Comparison of ENCODE assay signal across 12 cellular contexts in genomic region chr4:83108101-83108861, GRCh38. TPM values are rescaled to one million over a fixed set of nuclear protein-coding genes. Genes with fewer than 3 reads are reported as not detected.
A peak's percentile ranks its signal among the peaks of the same experiment; 100 is the strongest.
DNase-seq lines count a peak whose midpoint lies in the region; ATAC-seq and TF ChIP-seq lines count a peak whose summit lies in the region.
"Had no signal": no experiment of that assay in that cellular context is flagged by ENCODE, and none has a peak within 500 bp of the region (broad histone marks: within the 10 kb centered on the region; RNA-seq: fewer than 3 reads in every experiment).

No MANE protein-coding gene starts in this region.

- H3K4me1 Mint-ChIP-seq in CD4-positive, alpha-beta T cell (ENCODE audit: low read depth) = peaks cover 67% of the 10 kb centered on the region
- peaks cover 34% of the 10 kb centered on the region for H3K4me1 Mint-ChIP-seq in activated T-helper 2 cell treated with anti-CD3 and anti-CD28 coated beads, Interferon-gamma antibody, Interleukin-2, Interleukin-4, amounts not matched to agents 10 μg/mL and 5 μg/mL and 100 μg/mL, durations not matched to agents 14 hours and 24 hours and 36 hours (ENCODE audit: low read depth)

- no peak for TF ChIP-seq CTCF in CD4-positive, alpha-beta T cell (IDR thresholded peaks at IDR 0.05)
- TF ChIP-seq CTCF in HL-60 (IDR thresholded peaks at IDR 0.05; ENCODE audit: insufficient read depth, low read length) = no peak

- peaks cover 88% of the 10 kb centered on the region for H3K36me3 Mint-ChIP-seq in CD4-positive, alpha-beta T cell (ENCODE audit: low read depth)
- peaks cover 57% of the 10 kb centered on the region for H3K36me3 Mint-ChIP-seq in activated T-helper 2 cell treated with anti-CD3 and anti-CD28 coated beads, Interferon-gamma antibody, Interleukin-2, Interleukin-4, amounts not matched to agents 10 μg/mL and 5 μg/mL and 100 μg/mL, durations not matched to agents 14 hours and 24 hours and 36 hours (ENCODE audit: low read depth)

- H3K27ac Mint-ChIP-seq in CD4-positive, alpha-beta T cell = peak overlapping the region; percentile 89
- H3K27ac Mint-ChIP-seq in activated T-helper 2 cell treated with anti-CD3 and anti-CD28 coated beads, Interferon-gamma antibody, Interleukin-2, Interleukin-4, amounts not matched to agents 10 μg/mL and 5 μg/mL and 100 μg/mL, durations not matched to agents 14 hours and 24 hours and 36 hours = peak overlapping the region; percentile 76

- ATAC-seq in CD4-positive, alpha-beta T cell (ENCODE audit: poor library complexity) = peak; percentile 16
- no peak for ATAC-seq in HG03135 (IDR thresholded peaks at IDR 0.05; ENCODE audit: unreplicated experiment)
- no peak for ATAC-seq in HG03097 (IDR thresholded peaks at IDR 0.05; ENCODE audit: low FRiP score, unreplicated experiment)

- intact Hi-C loops in CD4-positive, alpha-beta T cell (cut with DNase I, micrococcal nuclease) = loop anchor here in 1 of 2 experiments (2.0 kb wide), 1 partner anchor 19 kb away; no protein-coding TSS in a partner anchor
- intact Hi-C loops in activated T-helper 2 cell treated with anti-CD3 and anti-CD28 coated beads, Interferon-gamma antibody, Interleukin-2, Interleukin-4, amounts not matched to agents 10 μg/mL and 5 μg/mL and 100 μg/mL, durations not matched to agents 14 hours and 24 hours and 36 hours (cut with micrococcal nuclease) = no loop called here

- peak overlapping the region; percentile 96 for H3K4me3 Mint-ChIP-seq in CD4-positive, alpha-beta T cell
- H3K4me3 Mint-ChIP-seq in activated T-helper 2 cell treated with anti-CD3 and anti-CD28 coated beads, Interferon-gamma antibody, Interleukin-2, Interleukin-4, amounts not matched to agents 10 μg/mL and 5 μg/mL and 100 μg/mL, durations not matched to agents 14 hours and 24 hours and 36 hours (ENCODE audit: low read depth) = peak overlapping the region; percentile 84

- H3K27me3 Mint-ChIP-seq in CD4-positive, alpha-beta T cell = no peaks in the 10 kb centered on the region
- H3K27me3 Mint-ChIP-seq in activated T-helper 2 cell treated with anti-CD3 and anti-CD28 coated beads, Interferon-gamma antibody, Interleukin-2, Interleukin-4, amounts not matched to agents 10 μg/mL and 5 μg/mL and 100 μg/mL, durations not matched to agents 14 hours and 24 hours and 36 hours (ENCODE audit: low read depth) = peaks cover 2% of the 10 kb centered on the region

- no peaks in the 10 kb centered on the region for H3K36me3 ChIP-seq in mucosa of stomach (ENCODE audit: control insufficient read depth, insufficient read depth, low read length)

- H3K9me3 ChIP-seq in CD4-positive, alpha-beta T cell (ENCODE audit: control insufficient read depth, low read length) = no peaks in the 10 kb centered on the region
- H3K9me3 ChIP-seq in mucosa of stomach (ENCODE audit: control insufficient read depth, low read length) = no peaks in the 10 kb centered on the region

- peak overlapping the region; percentile 85 for H3K9ac ChIP-seq in mucosa of stomach (ENCODE audit: low read length)

- H3K9me3 Mint-ChIP-seq in CD4-positive, alpha-beta T cell = no peaks in the 10 kb centered on the region
- no peaks in the 10 kb centered on the region for H3K9me3 Mint-ChIP-seq in activated T-helper 2 cell treated with anti-CD3 and anti-CD28 coated beads, Interferon-gamma antibody, Interleukin-2, Interleukin-4, amounts not matched to agents 10 μg/mL and 5 μg/mL and 100 μg/mL, durations not matched to agents 14 hours and 24 hours and 36 hours

- peak overlapping the region; percentile 52 for H3K27ac ChIP-seq in CD4-positive, alpha-beta T cell (ENCODE audit: low read depth, low read length)
- H3K27ac ChIP-seq in HL-60 (replicated peaks) = peak overlapping the region; percentile 99

- POLR2A ChIA-PET in CD4-positive, alpha-beta T cell (lab: Charles Lee) = interaction anchor here (1.0 to 8.9 kb wide), 9 partner anchors 10 to 176 kb away, joined by 3 to 167 read pairs (median 4); partner anchors contain the start of genes COPS4 and COQ2

- DNase-seq in CD4-positive, alpha-beta T cell = peak in 3 of 10 experiments; percentile 15 to 39 (median 19)
- DNase-seq in HL-60 (ENCODE audit: low read depth in 1 of 2, low spot score in 1 of 2) = no peak
- DNase-seq in activated T-helper 2 cell treated with anti-CD3 and anti-CD28 coated beads, Interferon-gamma antibody, Interleukin-2, Interleukin-4, amounts not matched to agents 10 μg/mL and 5 μg/mL and 100 μg/mL, durations not matched to agents 14 hours and 24 hours and 36 hours (ENCODE audit: low spot score) = no peak
- no peak for DNase-seq in SHP77 (lab: John Stamatoyannopoulos, UW)
- DNase-seq in DMS 273 treated with DMSO at 0.1 percent for 48 hours (lab: John Stamatoyannopoulos, UW) = no peak
- DNase-seq: C1 segment of cervical spinal cord, cortex of kidney, SHP77 treated with DMSO at 0.1 percent for 48 hours had no signal

- peak overlapping the region; percentile 48; the same call in 1 of the 2 replicates for H3K4me3 ChIP-seq in HL-60 (replicated peaks; ENCODE audit: insufficient read depth, low read length)
- H3K4me3 ChIP-seq in mucosa of stomach (ENCODE audit: low read length) = no peak overlapping the region
- H3K4me3 ChIP-seq: lung had no signal

- peaks cover 17% of the 10 kb centered on the region for H3K4me1 ChIP-seq in mucosa of stomach (ENCODE audit: control insufficient read depth, insufficient read depth, low read length)

- CTCF ChIA-PET in CD4-positive, alpha-beta T cell (lab: Charles Lee) = interaction anchor here (1.0 to 1.1 kb wide), 2 partner anchors 24 to 145 kb away, joined by 3 read pairs; no protein-coding TSS in a partner anchor

- no peaks in the 10 kb centered on the region for H3K27me3 ChIP-seq in CD4-positive, alpha-beta T cell (ENCODE audit: control insufficient read depth, insufficient read depth, low read length)
- H3K27me3 ChIP-seq in HL-60 (ENCODE audit: insufficient read depth, poor library complexity, severe bottlenecking) (no peaks in the 10 kb centered on the region), mucosa of stomach (ENCODE audit: control insufficient read depth, insufficient read depth, low read length) (no peaks in the 10 kb centered on the region)

RNA-seq across cellular contexts. Expression of gene PLAC8, which starts 6.2 kb away (rescaled TPM):
- 100 to 1,000 TPM; 249 to 259 TPM for total RNA-seq in CD4-positive, alpha-beta T cell
- total RNA-seq in activated T-helper 2 cell treated with anti-CD3 and anti-CD28 coated beads, Interferon-gamma antibody, Interleukin-2, Interleukin-4, amounts not matched to agents 10 μg/mL and 5 μg/mL and 100 μg/mL, durations not matched to agents 14 hours and 24 hours and 36 hours = 31.5 and 41.8 TPM in 2 replicates
